ENCODE assay signal across 22 cellular contexts in the genomic region with DNA sequence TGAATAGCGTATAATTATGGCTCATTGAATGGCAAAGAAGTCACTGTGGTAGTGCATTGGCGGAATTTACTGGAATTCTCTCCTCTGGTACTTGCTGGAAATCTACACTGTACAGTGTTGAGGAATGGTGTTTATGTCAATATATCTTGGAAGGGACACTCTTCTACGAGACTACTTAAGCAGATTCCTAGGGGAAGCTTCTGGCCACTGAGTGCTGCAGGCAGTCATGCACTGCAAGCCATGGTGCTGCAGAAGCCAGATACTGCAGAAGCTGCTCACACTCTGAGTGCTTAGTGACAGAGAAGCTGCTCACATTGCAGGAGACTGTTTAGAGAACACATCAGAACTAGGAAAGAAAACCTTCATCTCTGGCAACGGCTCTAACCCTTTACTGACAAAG.
DNase-seq lines count a peak whose midpoint lies in the region; ATAC-seq and TF ChIP-seq lines count a peak whose summit lies in the region.
"Had no signal": no experiment of that assay in that cellular context is flagged by ENCODE, and none has a peak within 500 bp of the region (broad histone marks: within the 10 kb centered on the region; RNA-seq: fewer than 3 reads in every experiment).

No MANE protein-coding gene starts in this region.

- TF ChIP-seq CTCF in WTC11 (IDR thresholded peaks at IDR 0.05): no peak
- TF ChIP-seq CTCF in esophagus squamous epithelium (IDR thresholded peaks at IDR 0.05): no peak

- H3K9me3 Mint-ChIP-seq in WTC11: peaks cover 18% of the 10 kb centered on the region

- no peaks in the 10 kb centered on the region for H3K36me3 ChIP-seq in esophagus squamous epithelium
- H3K36me3 ChIP-seq: spleen had no signal

- no peaks in the 10 kb centered on the region for H3K27me3 ChIP-seq in esophagus squamous epithelium
- H3K27me3 ChIP-seq: spleen had no signal

- H3K4me3 Mint-ChIP-seq in WTC11: no peak overlapping the region
- H3K4me3 Mint-ChIP-seq: CD4-positive, CD25-positive, alpha-beta regulatory T cell; effector memory CD8-positive, alpha-beta T cell had no signal

- H3K27ac Mint-ChIP-seq in WTC11: peak overlapping the region; percentile 43
- H3K27ac Mint-ChIP-seq: effector memory CD8-positive, alpha-beta T cell had no signal

- TF ChIP-seq POLR2A in esophagus squamous epithelium (IDR thresholded peaks at IDR 0.05): no peak

- intact Hi-C loops in esophagus squamous epithelium (cut with DNase I): no loop called here

- CTCF ChIA-PET in WTC11 (lab: Charles Lee): interaction anchor here (1.0 kb wide), 1 partner anchor 12 kb away, joined by 3 read pairs; no protein-coding TSS in a partner anchor

- DNase-seq in WTC11 (ENCODE audit: low spot score): no peak
- DNase-seq in inferior parietal cortex (ENCODE audit: extremely low spot score): peak; percentile 42
- peak; percentile 21 for DNase-seq in occipital lobe (lab: John Stamatoyannopoulos, UW)
- DNase-seq in esophagus squamous epithelium (lab: John Stamatoyannopoulos, UW): no peak
- DNase-seq in NCI-H1930 (lab: John Stamatoyannopoulos, UW): no peak
- DNase-seq in T-helper 2 cell: no peak
- DNase-seq: activated CD4-positive, alpha-beta T cell treated with anti-CD3 and anti-CD28 coated beads, Interleukin-2, amount 50 U/mL, for 48 hours; activated CD4-positive, CD25-positive, alpha-beta regulatory T cell; activated effector memory CD4-positive, alpha-beta T cell treated with Interleukin-2 at 50 U/mL for 16 hours; CD4-positive, CD25-positive, alpha-beta regulatory T cell; effector memory CD8-positive, alpha-beta T cell; left ventricle myocardium superior; NCI-H1092 treated with DMSO at 0.1 percent for 48 hours; NCI-H2107; NCI-H510A treated with DMSO at 0.1 percent for 48 hours; RPMI8226; spleen; stimulated activated CD4-positive, alpha-beta T cell treated with anti-CD3 and anti-CD28 coated beads, Interleukin-4, amount 100 ng/mL, for 1 hour; stimulated activated naive CD4-positive, alpha-beta T cell; T-helper 9 cell had no signal

- ATAC-seq in GM18867 (IDR thresholded peaks at IDR 0.05; ENCODE audit: unreplicated experiment) (peak; percentile 63), WTC11 (peak; percentile 88), HG03025 (IDR thresholded peaks at IDR 0.05; ENCODE audit: low FRiP score, unreplicated experiment) (no peak)
- ATAC-seq: effector memory CD8-positive, alpha-beta T cell; left ventricle myocardium superior had no signal

- WGBS in esophagus squamous epithelium, 2 donors: 68 to 77% methylated on average over 3 to 4 of the region's 4 CpGs

- H3K4me1 Mint-ChIP-seq in WTC11: peaks cover 34% of the 10 kb centered on the region
- H3K4me1 Mint-ChIP-seq: CD4-positive, CD25-positive, alpha-beta regulatory T cell had no signal

- H3K36me3 Mint-ChIP-seq in WTC11: peaks cover 18% of the 10 kb centered on the region
- H3K36me3 Mint-ChIP-seq: CD4-positive, CD25-positive, alpha-beta regulatory T cell had no signal

- H3K27me3 Mint-ChIP-seq in WTC11 (ENCODE audit: low read depth): no peaks in the 10 kb centered on the region
- H3K27me3 Mint-ChIP-seq: CD4-positive, CD25-positive, alpha-beta regulatory T cell; effector memory CD8-positive, alpha-beta T cell had no signal

- H3K27ac ChIP-seq in esophagus squamous epithelium: no peak overlapping the region
- H3K27ac ChIP-seq: spleen had no signal

- no peak overlapping the region for H3K4me3 ChIP-seq in esophagus squamous epithelium
- H3K4me3 ChIP-seq: spleen had no signal

- H3K4me1 ChIP-seq in esophagus squamous epithelium: no peaks in the 10 kb centered on the region
- H3K4me1 ChIP-seq: spleen had no signal

- no peaks in the 10 kb centered on the region for H3K9me3 ChIP-seq in esophagus squamous epithelium
- H3K9me3 ChIP-seq: spleen had no signal

- POLR2A ChIA-PET in WTC11 (lab: Charles Lee): interaction anchor here (0.6 kb wide), 1 partner anchor 34 kb away, joined by 3 read pairs; no protein-coding TSS in a partner anchor

TF ChIP-seq in WTC11, 78 proteins besides CTCF, POLR2A, EP300 and RAD21 (continues in another document):
- TF ChIP-seq IRF2 (CRISPR knock-in tag; IDR thresholded peaks at IDR 0.05; ENCODE audit: borderline replicate concordance, low read depth) (no peak), NFATC4 (CRISPR knock-in tag; IDR thresholded peaks at IDR 0.05) (no peak), HMGA2 (CRISPR knock-in tag; IDR thresholded peaks at IDR 0.05) (no peak), ZNF219 (CRISPR knock-in tag; IDR thresholded peaks at IDR 0.05; ENCODE audit: borderline replicate concordance) (no peak), ZNF416 (CRISPR knock-in tag; IDR thresholded peaks at IDR 0.05) (no peak), JAZF1 (CRISPR knock-in tag; IDR thresholded peaks at IDR 0.05) (no peak)
- TF ChIP-seq, protein P1, sequence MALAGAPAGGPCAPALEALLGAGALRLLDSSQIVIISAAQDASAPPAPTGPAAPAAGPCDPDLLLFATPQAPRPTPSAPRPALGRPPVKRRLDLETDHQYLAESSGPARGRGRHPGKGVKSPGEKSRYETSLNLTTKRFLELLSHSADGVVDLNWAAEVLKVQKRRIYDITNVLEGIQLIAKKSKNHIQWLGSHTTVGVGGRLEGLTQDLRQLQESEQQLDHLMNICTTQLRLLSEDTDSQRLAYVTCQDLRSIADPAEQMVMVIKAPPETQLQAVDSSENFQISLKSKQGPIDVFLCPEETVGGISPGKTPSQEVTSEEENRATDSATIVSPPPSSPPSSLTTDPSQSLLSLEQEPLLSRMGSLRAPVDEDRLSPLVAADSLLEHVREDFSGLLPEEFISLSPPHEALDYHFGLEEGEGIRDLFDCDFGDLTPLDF (CRISPR knock-in tag; IDR thresholded peaks at IDR 0.05): no peak
- TF ChIP-seq, protein P2, sequence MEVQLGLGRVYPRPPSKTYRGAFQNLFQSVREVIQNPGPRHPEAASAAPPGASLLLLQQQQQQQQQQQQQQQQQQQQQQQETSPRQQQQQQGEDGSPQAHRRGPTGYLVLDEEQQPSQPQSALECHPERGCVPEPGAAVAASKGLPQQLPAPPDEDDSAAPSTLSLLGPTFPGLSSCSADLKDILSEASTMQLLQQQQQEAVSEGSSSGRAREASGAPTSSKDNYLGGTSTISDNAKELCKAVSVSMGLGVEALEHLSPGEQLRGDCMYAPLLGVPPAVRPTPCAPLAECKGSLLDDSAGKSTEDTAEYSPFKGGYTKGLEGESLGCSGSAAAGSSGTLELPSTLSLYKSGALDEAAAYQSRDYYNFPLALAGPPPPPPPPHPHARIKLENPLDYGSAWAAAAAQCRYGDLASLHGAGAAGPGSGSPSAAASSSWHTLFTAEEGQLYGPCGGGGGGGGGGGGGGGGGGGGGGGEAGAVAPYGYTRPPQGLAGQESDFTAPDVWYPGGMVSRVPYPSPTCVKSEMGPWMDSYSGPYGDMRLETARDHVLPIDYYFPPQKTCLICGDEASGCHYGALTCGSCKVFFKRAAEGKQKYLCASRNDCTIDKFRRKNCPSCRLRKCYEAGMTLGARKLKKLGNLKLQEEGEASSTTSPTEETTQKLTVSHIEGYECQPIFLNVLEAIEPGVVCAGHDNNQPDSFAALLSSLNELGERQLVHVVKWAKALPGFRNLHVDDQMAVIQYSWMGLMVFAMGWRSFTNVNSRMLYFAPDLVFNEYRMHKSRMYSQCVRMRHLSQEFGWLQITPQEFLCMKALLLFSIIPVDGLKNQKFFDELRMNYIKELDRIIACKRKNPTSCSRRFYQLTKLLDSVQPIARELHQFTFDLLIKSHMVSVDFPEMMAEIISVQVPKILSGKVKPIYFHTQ (CRISPR knock-in tag; IDR thresholded peaks at IDR 0.05): no peak
- TF ChIP-seq, protein P3, sequence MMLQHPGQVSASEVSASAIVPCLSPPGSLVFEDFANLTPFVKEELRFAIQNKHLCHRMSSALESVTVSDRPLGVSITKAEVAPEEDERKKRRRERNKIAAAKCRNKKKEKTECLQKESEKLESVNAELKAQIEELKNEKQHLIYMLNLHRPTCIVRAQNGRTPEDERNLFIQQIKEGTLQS (CRISPR knock-in tag; conservative IDR thresholded peaks at IDR 0.05): no peak
- TF ChIP-seq, protein P4, sequence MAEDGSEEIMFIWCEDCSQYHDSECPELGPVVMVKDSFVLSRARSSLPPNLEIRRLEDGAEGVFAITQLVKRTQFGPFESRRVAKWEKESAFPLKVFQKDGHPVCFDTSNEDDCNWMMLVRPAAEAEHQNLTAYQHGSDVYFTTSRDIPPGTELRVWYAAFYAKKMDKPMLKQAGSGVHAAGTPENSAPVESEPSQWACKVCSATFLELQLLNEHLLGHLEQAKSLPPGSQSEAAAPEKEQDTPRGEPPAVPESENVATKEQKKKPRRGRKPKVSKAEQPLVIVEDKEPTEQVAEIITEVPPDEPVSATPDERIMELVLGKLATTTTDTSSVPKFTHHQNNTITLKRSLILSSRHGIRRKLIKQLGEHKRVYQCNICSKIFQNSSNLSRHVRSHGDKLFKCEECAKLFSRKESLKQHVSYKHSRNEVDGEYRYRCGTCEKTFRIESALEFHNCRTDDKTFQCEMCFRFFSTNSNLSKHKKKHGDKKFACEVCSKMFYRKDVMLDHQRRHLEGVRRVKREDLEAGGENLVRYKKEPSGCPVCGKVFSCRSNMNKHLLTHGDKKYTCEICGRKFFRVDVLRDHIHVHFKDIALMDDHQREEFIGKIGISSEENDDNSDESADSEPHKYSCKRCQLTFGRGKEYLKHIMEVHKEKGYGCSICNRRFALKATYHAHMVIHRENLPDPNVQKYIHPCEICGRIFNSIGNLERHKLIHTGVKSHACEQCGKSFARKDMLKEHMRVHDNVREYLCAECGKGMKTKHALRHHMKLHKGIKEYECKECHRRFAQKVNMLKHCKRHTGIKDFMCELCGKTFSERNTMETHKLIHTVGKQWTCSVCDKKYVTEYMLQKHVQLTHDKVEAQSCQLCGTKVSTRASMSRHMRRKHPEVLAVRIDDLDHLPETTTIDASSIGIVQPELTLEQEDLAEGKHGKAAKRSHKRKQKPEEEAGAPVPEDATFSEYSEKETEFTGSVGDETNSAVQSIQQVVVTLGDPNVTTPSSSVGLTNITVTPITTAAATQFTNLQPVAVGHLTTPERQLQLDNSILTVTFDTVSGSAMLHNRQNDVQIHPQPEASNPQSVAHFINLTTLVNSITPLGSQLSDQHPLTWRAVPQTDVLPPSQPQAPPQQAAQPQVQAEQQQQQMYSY (CRISPR knock-in tag; IDR thresholded peaks at IDR 0.05): no peak

Comparison
In these comparisons a context has a peak if more than half of its experiments do, and no peak if none do; other contexts are left out.
1. DNase-seq: peak in inferior parietal cortex (single experiment) and occipital lobe (single experiment); none in WTC11 (single experiment), esophagus squamous epithelium (single experiment), NCI-H1930 (0 of 2) and T-helper 2 cell (0 of 5).